22 cellular contexts compared by ENCODE assay signal in the genomic region with DNA sequence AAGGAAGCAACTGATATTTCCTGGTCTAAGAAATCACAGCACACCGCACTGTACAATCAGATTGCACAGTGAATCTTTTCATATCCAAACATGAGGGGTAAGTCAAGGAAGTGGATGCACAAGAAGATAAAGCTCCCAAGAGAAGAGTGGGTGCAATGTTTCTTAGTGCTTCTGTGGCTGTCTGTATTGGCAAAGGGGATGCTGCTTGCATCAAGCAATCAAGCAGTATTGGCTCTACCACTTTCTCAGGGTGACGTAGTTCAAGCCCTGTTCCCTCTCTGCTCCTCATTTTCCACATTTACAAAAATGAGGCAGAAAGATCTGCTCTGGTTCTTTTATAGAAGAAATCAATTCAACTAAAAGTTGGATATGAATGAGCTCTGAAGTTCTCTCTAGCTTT. TPM values are rescaled to one million over a fixed set of nuclear protein-coding genes. Genes with fewer than 3 reads are reported as not detected.
DNase-seq lines count a peak whose midpoint lies in the region; ATAC-seq and TF ChIP-seq lines count a peak whose summit lies in the region.
"Had no signal": no experiment of that assay in that cellular context is flagged by ENCODE, and none has a peak within 500 bp of the region (broad histone marks: within the 10 kb centered on the region; RNA-seq: fewer than 3 reads in every experiment).

No MANE protein-coding gene starts in this region.

- DNase-seq in CD14-positive monocyte (ENCODE audit: low spot score) (no peak), left colon (no peak), NCI-H446 (lab: John Stamatoyannopoulos, UW) (no peak), NCI-H748 (lab: John Stamatoyannopoulos, UW; ENCODE audit: unreplicated experiment) (no peak), nephron progenitor cell (no peak)
- DNase-seq in naive thymus-derived CD8-positive, alpha-beta T cell, result peak in 2 of 10 donors; percentile 21 to 36
- DNase-seq: activated CD4-positive, CD25-positive, alpha-beta regulatory T cell; activated gamma-delta T cell; BE2C; DMS79 treated with DMSO at 0.1 percent for 48 hours; effector CD8-positive, alpha-beta T cell; KBM-7; NCI-H1436; NCI-H510A treated with DMSO at 0.1 percent for 48 hours; nucleus accumbens; SW 1271 had no signal

- intact Hi-C loops in CD14-positive monocyte (cut with micrococcal nuclease), result loop anchor here in 1 of 2 donors (5.0 kb wide), 1 partner anchor 79 kb away; no protein-coding TSS in a partner anchor
- intact Hi-C loops in left colon (cut with DNase I, micrococcal nuclease), result no loop called here

- no peak for ATAC-seq in naive thymus-derived CD8-positive, alpha-beta T cell
- no peak for ATAC-seq in left colon
- ATAC-seq: HCT116 had no signal

- H3K4me1 Mint-ChIP-seq in CD14-positive monocyte (peaks cover 45% of the 10 kb centered on the region), IgD-negative memory B cell (peaks cover 25 to 56% (median 38%) of the 10 kb centered on the region in 3 donors), nephron progenitor cell (peaks cover 4% of the 10 kb centered on the region)
- peaks cover 84% of the 10 kb centered on the region for H3K4me1 Mint-ChIP-seq in activated naive CD8-positive, alpha-beta T cell (ENCODE audit: low read depth)
- peaks cover 36 to 75% (median 69%) of the 10 kb centered on the region in 4 donors for H3K4me1 Mint-ChIP-seq in naive thymus-derived CD8-positive, alpha-beta T cell

- H3K4me3 Mint-ChIP-seq in CD14-positive monocyte, result peak overlapping the region; percentile 77 to 97
- peak overlapping the region in 3 of 4 donors; percentile 20 to 87 (median 83) for H3K4me3 Mint-ChIP-seq in IgD-negative memory B cell
- H3K4me3 Mint-ChIP-seq in activated naive CD8-positive, alpha-beta T cell, result peak overlapping the region; percentile 95
- H3K4me3 Mint-ChIP-seq in naive thymus-derived CD8-positive, alpha-beta T cell, result peak overlapping the region; percentile 83 to 96 (median 92)
- H3K4me3 Mint-ChIP-seq in nephron progenitor cell, result no peak overlapping the region

- H3K36me3 Mint-ChIP-seq in CD14-positive monocyte (peaks cover 25 to 26% of the 10 kb centered on the region in 2 donors), IgD-negative memory B cell (no peaks in the 10 kb centered on the region), nephron progenitor cell (ENCODE audit: low read depth) (no peaks in the 10 kb centered on the region)
- peaks cover 21% of the 10 kb centered on the region for H3K36me3 Mint-ChIP-seq in activated naive CD8-positive, alpha-beta T cell
- peaks cover 0 to 22% (median 8%) of the 10 kb centered on the region in 3 donors for H3K36me3 Mint-ChIP-seq in naive thymus-derived CD8-positive, alpha-beta T cell

- H3K9me3 Mint-ChIP-seq in CD14-positive monocyte, result no peaks in the 10 kb centered on the region
- peaks cover 0 to 2% (median 0%) of the 10 kb centered on the region in 3 donors for H3K9me3 Mint-ChIP-seq in IgD-negative memory B cell
- H3K9me3 Mint-ChIP-seq in activated naive CD8-positive, alpha-beta T cell (ENCODE audit: low read depth), result no peaks in the 10 kb centered on the region
- no peaks in the 10 kb centered on the region for H3K9me3 Mint-ChIP-seq in naive thymus-derived CD8-positive, alpha-beta T cell
- H3K9me3 Mint-ChIP-seq in nephron progenitor cell, result no peaks in the 10 kb centered on the region

- no peak for TF ChIP-seq CTCF in CD14-positive monocyte (IDR thresholded peaks at IDR 0.05)
- TF ChIP-seq CTCF in nephron progenitor cell (IDR thresholded peaks at IDR 0.05), result no peak

- POLR2A ChIA-PET in naive thymus-derived CD8-positive, alpha-beta T cell (lab: Charles Lee), result interaction anchor here (1.0 to 4.8 kb wide), 8 partner anchors 8 to 555 kb away, joined by 3 to 55 read pairs (median 4); no protein-coding TSS in a partner anchor

- H3K27me3 Mint-ChIP-seq in CD14-positive monocyte (ENCODE audit: low read depth in 3 of 3) (no peaks in the 10 kb centered on the region), IgD-negative memory B cell (peaks cover 33% of the 10 kb centered on the region), nephron progenitor cell (ENCODE audit: low read depth, poor library complexity) (peaks cover 50% of the 10 kb centered on the region)
- H3K27me3 Mint-ChIP-seq in activated naive CD8-positive, alpha-beta T cell, result no peaks in the 10 kb centered on the region
- no peaks in the 10 kb centered on the region for H3K27me3 Mint-ChIP-seq in naive thymus-derived CD8-positive, alpha-beta T cell

- H3K27ac Mint-ChIP-seq in CD14-positive monocyte (peak overlapping the region; percentile 97 to 99 (median 98)), IgD-negative memory B cell (peak overlapping the region in 1 of 3 donors; percentile 31), nephron progenitor cell (no peak overlapping the region)
- H3K27ac Mint-ChIP-seq in activated naive CD8-positive, alpha-beta T cell, result peak overlapping the region; percentile 95
- H3K27ac Mint-ChIP-seq in naive thymus-derived CD8-positive, alpha-beta T cell, result peak overlapping the region; percentile 90 to 99 (median 94)

RNA-seq across cellular contexts. Expression of a gene that starts 2.3 kb away (rescaled TPM):
- polyA plus RNA-seq in CD14-positive monocyte (10 to 100 TPM; 34.0 to 42.9 TPM), IgD-negative memory B cell (3.5 TPM)
- 10 to 100 TPM; 15.9 to 21.3 TPM for total RNA-seq in naive thymus-derived CD8-positive, alpha-beta T cell
- 10 to 100 TPM; 38.4 to 81.3 (median 69.8) TPM for polyA plus RNA-seq in naive thymus-derived CD8-positive, alpha-beta T cell
- total RNA-seq in left colon, result 1 to 10 TPM in 1 of 2 donors, under 1 TPM in 1; 0.24 to 1.0 TPM
- total RNA-seq: bronchial epithelial cell, lung microvascular endothelial cell, smooth muscle cell had no signal
- polyA plus RNA-seq: smooth muscle cell had no signal
